In the genomic region with DNA sequence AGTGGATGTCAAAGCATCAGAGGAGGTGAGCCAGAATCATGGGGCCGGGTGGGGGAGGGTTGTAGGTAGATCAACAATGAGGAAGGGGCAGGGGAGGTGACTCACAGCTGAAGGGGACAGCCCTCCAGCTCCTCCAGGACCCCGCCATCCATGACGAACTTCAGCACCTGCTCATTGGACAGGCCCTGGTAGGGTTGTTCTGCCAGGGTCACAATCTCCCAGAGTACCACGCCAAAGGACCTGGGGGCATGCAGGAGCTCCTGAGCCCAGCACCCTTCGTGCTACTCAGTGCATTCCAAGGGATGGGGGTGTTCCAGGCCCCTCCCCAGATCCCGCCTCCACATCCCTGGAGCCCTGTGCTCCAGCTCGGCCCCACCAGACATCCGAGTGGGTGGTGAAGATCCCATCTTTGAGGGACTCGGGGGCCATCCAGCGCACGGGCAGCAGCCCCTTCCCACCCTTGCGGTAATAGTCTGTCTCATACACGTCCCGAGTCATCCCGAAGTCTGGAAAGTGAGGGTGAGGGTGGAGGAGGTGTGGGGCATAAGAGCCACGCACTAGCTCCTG, we compare ENCODE assay signal across 2 cellular contexts.
TF ChIP-seq lines count a peak whose summit lies in the region.

No MANE protein-coding gene starts in this region.

TF ChIP-seq in SK-N-SH, 30 proteins besides CTCF, POLR2A, EP300 and RAD21 (continued from another document):
- TF ChIP-seq RXRA (IDR thresholded peaks at IDR 0.05; ENCODE audit: borderline replicate concordance, low read depth) (no peak), FOSL2 (IDR thresholded peaks at IDR 0.05; ENCODE audit: borderline replicate concordance, low read depth) (no peak), TAF1 (IDR thresholded peaks at IDR 0.05; ENCODE audit: borderline replicate concordance, low read depth, low read length) (no peak), SIN3A (IDR thresholded peaks at IDR 0.05; ENCODE audit: borderline replicate concordance, low read depth, low read length) (no peak), POLR2AphosphoS5 (IDR thresholded peaks at IDR 0.05; ENCODE audit: low read depth, low read length) (no peak)
- TF ChIP-seq, protein P1, sequence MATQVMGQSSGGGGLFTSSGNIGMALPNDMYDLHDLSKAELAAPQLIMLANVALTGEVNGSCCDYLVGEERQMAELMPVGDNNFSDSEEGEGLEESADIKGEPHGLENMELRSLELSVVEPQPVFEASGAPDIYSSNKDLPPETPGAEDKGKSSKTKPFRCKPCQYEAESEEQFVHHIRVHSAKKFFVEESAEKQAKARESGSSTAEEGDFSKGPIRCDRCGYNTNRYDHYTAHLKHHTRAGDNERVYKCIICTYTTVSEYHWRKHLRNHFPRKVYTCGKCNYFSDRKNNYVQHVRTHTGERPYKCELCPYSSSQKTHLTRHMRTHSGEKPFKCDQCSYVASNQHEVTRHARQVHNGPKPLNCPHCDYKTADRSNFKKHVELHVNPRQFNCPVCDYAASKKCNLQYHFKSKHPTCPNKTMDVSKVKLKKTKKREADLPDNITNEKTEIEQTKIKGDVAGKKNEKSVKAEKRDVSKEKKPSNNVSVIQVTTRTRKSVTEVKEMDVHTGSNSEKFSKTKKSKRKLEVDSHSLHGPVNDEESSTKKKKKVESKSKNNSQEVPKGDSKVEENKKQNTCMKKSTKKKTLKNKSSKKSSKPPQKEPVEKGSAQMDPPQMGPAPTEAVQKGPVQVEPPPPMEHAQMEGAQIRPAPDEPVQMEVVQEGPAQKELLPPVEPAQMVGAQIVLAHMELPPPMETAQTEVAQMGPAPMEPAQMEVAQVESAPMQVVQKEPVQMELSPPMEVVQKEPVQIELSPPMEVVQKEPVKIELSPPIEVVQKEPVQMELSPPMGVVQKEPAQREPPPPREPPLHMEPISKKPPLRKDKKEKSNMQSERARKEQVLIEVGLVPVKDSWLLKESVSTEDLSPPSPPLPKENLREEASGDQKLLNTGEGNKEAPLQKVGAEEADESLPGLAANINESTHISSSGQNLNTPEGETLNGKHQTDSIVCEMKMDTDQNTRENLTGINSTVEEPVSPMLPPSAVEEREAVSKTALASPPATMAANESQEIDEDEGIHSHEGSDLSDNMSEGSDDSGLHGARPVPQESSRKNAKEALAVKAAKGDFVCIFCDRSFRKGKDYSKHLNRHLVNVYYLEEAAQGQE (IDR thresholded peaks at IDR 0.05; ENCODE audit: low read depth, low read length), result peak; percentile 73

TF ChIP-seq in SK-N-SH treated with all-trans-retinoic acid at 6 μM for 48 hours, 23 proteins besides CTCF, POLR2A, EP300 and RAD21:
- TF ChIP-seq, protein P2, sequence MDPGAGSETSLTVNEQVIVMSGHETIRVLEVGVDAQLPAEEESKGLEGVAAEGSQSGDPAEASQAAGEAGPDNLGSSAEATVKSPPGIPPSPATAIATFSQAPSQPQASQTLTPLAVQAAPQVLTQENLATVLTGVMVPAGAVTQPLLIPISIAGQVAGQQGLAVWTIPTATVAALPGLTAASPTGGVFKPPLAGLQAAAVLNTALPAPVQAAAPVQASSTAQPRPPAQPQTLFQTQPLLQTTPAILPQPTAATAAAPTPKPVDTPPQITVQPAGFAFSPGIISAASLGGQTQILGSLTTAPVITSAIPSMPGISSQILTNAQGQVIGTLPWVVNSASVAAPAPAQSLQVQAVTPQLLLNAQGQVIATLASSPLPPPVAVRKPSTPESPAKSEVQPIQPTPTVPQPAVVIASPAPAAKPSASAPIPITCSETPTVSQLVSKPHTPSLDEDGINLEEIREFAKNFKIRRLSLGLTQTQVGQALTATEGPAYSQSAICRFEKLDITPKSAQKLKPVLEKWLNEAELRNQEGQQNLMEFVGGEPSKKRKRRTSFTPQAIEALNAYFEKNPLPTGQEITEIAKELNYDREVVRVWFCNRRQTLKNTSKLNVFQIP (CRISPR knock-in tag; IDR thresholded peaks at IDR 0.05; ENCODE audit: borderline replicate concordance, low read depth), result no peak
- TF ChIP-seq ESRRG (CRISPR knock-in tag; IDR thresholded peaks at IDR 0.05) (no peak), CSDC2 (CRISPR knock-in tag; IDR thresholded peaks at IDR 0.05) (no peak), ZFP30 (CRISPR knock-in tag; IDR thresholded peaks at IDR 0.05) (no peak)
- TF ChIP-seq, protein P3, sequence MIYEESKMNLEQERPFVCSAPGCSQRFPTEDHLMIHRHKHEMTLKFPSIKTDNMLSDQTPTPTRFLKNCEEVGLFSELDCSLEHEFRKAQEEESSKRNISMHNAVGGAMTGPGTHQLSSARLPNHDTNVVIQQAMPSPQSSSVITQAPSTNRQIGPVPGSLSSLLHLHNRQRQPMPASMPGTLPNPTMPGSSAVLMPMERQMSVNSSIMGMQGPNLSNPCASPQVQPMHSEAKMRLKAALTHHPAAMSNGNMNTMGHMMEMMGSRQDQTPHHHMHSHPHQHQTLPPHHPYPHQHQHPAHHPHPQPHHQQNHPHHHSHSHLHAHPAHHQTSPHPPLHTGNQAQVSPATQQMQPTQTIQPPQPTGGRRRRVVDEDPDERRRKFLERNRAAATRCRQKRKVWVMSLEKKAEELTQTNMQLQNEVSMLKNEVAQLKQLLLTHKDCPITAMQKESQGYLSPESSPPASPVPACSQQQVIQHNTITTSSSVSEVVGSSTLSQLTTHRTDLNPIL (CRISPR knock-in tag; IDR thresholded peaks at IDR 0.05; ENCODE audit: low read depth), result no peak
TF ChIP-seq in SK-N-SH treated with all-trans-retinoic acid at 6 μM for 48 hours: peak in this region for 0.
